ENCODE assay signal across 1 cellular context in the genomic region with DNA sequence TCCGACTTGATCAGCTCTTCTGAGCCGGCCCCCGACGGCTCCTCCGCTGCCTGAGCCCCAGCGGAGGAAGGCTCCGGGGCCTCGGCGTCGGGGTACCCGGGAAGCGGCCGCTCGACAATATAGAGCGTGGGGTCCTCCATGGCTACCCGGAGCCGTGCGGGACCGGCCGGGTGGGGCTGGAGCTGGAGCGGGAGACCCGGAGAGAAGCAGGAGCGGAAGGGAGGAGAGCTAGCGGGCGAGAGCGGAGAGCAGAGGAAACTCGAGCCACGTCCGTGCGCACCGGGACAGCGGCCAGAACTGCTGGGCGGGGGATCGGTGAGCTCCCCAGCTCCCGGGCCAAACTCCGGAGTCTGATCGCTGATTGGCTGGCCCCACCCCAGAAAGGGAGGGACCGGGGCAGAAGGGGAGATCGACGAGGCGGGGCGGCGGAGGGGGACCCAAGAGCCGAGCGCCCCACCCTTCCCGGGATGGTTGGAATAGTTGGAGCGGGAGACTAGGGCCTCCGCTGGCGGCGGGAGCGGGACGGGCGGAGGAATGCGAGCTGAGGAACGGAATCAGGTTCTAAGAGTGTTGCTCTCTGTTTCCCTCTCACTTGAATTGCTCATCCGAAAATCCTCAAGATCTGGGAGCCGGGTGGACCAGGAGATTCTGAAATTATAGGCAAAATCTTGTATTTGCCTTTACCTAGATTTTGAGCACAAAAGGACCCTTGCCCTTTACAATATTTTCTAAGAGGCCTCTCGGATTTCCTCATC.
TF ChIP-seq lines count a peak whose summit lies in the region.

A gene with protein sequence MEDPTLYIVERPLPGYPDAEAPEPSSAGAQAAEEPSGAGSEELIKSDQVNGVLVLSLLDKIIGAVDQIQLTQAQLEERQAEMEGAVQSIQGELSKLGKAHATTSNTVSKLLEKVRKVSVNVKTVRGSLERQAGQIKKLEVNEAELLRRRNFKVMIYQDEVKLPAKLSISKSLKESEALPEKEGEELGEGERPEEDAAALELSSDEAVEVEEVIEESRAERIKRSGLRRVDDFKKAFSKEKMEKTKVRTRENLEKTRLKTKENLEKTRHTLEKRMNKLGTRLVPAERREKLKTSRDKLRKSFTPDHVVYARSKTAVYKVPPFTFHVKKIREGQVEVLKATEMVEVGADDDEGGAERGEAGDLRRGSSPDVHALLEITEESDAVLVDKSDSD (minus strand): TSS at position 299 of the 755 bp plus-strand sequence. CDS start 159 bp downstream, at position 140.

TF ChIP-seq in HEK293, 187 proteins besides CTCF, POLR2A, EP300 and RAD21 (continued from another document):
- 0 out of 2 replicates have a peak, but pooled peaks have one; percentile 20 for TF ChIP-seq ZNF239 (tag by site-specific recombination; IDR thresholded peaks at IDR 0.05)
- TF ChIP-seq ZEB2 (tag by site-specific recombination; IDR thresholded peaks at IDR 0.05), result peak; percentile 93
- TF ChIP-seq, protein P1, sequence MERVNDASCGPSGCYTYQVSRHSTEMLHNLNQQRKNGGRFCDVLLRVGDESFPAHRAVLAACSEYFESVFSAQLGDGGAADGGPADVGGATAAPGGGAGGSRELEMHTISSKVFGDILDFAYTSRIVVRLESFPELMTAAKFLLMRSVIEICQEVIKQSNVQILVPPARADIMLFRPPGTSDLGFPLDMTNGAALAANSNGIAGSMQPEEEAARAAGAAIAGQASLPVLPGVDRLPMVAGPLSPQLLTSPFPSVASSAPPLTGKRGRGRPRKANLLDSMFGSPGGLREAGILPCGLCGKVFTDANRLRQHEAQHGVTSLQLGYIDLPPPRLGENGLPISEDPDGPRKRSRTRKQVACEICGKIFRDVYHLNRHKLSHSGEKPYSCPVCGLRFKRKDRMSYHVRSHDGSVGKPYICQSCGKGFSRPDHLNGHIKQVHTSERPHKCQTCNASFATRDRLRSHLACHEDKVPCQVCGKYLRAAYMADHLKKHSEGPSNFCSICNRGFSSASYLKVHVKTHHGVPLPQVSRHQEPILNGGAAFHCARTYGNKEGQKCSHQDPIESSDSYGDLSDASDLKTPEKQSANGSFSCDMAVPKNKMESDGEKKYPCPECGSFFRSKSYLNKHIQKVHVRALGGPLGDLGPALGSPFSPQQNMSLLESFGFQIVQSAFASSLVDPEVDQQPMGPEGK (tag by site-specific recombination; IDR thresholded peaks at IDR 0.05), result peak; percentile 99
- TF ChIP-seq, protein P2, sequence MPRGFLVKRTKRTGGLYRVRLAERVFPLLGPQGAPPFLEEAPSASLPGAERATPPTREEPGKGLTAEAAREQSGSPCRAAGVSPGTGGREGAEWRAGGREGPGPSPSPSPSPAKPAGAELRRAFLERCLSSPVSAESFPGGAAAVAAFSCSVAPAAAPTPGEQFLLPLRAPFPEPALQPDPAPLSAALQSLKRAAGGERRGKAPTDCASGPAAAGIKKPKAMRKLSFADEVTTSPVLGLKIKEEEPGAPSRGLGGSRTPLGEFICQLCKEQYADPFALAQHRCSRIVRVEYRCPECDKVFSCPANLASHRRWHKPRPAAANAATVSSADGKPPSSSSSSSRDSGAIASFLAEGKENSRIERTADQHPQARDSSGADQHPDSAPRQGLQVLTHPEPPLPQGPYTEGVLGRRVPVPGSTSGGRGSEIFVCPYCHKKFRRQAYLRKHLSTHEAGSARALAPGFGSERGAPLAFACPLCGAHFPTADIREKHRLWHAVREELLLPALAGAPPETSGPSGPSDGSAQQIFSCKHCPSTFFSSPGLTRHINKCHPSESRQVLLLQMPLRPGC (tag by site-specific recombination; IDR thresholded peaks at IDR 0.05), result peak; percentile 63; the same call in 1 of the 2 replicates
- TF ChIP-seq ZNF366 (tag by site-specific recombination; conservative IDR thresholded peaks at IDR 0.05), result peak; percentile 87
- no peak for TF ChIP-seq ZNF404 (tag by site-specific recombination; IDR thresholded peaks at IDR 0.05)
- no peak for TF ChIP-seq ZNF600 (tag by site-specific recombination; IDR thresholded peaks at IDR 0.05)
- no peak for TF ChIP-seq ZFP3 (tag by site-specific recombination; IDR thresholded peaks at IDR 0.05; ENCODE audit: low read depth)
- TF ChIP-seq AEBP2 (tag by site-specific recombination; IDR thresholded peaks at IDR 0.05; ENCODE audit: borderline replicate concordance), result no peak; the same call in 1 of the 2 replicates
- no peak for TF ChIP-seq REPIN1 (tag by site-specific recombination; IDR thresholded peaks at IDR 0.05; ENCODE audit: low read depth)
- no peak; the same call in 1 of the 2 replicates for TF ChIP-seq ZNF692 (tag by site-specific recombination; IDR thresholded peaks at IDR 0.05)
- no peak for TF ChIP-seq BCL11B (tag by site-specific recombination; IDR thresholded peaks at IDR 0.05; ENCODE audit: low read depth)
- no peak for TF ChIP-seq ZNF214 (tag by site-specific recombination; IDR thresholded peaks at IDR 0.05; ENCODE audit: borderline replicate concordance)
- TF ChIP-seq, protein P3, sequence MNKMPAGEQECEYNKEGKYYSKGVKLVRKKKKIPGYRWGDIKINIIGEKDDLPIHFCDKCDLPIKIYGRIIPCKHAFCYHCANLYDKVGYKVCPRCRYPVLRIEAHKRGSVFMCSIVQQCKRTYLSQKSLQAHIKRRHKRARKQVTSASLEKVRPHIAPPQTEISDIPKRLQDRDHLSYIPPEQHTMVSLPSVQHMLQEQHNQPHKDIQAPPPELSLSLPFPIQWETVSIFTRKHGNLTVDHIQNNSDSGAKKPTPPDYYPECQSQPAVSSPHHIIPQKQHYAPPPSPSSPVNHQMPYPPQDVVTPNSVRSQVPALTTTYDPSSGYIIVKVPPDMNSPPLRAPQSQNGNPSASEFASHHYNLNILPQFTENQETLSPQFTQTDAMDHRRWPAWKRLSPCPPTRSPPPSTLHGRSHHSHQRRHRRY (tag by site-specific recombination; IDR thresholded peaks at IDR 0.05), result no peak
- no peak for TF ChIP-seq SALL2 (tag by site-specific recombination; IDR thresholded peaks at IDR 0.05; ENCODE audit: borderline replicate concordance)
- no peak for TF ChIP-seq ZNF155 (tag by site-specific recombination; IDR thresholded peaks at IDR 0.05)
